13 cellular contexts compared by ENCODE assay signal in genomic region chr5:173303878-173304590, GRCh38. TPM values are rescaled to one million over a fixed set of nuclear protein-coding genes. Genes with fewer than 3 reads are reported as not detected.
A peak's percentile ranks its signal among the peaks of the same experiment; 100 is the strongest.
DNase-seq lines count a peak whose midpoint lies in the region; ATAC-seq and TF ChIP-seq lines count a peak whose summit lies in the region.
"Had no signal": no experiment of that assay in that cellular context is flagged by ENCODE, and none has a peak within 500 bp of the region (broad histone marks: within the 10 kb centered on the region; RNA-seq: fewer than 3 reads in every experiment).

No MANE protein-coding gene starts in this region.

- no peak for TF ChIP-seq POLR2A in breast epithelium (IDR thresholded peaks at IDR 0.05)

- peak overlapping the region in 1 of 2 donors; percentile 20 for H3K27ac ChIP-seq in breast epithelium
- H3K27ac ChIP-seq in CD4-positive, alpha-beta memory T cell (ENCODE audit: low read depth, low read length) = no peak overlapping the region
- H3K27ac ChIP-seq: dorsolateral prefrontal cortex, uterus had no signal

- intact Hi-C loops in MCF 10A (cut with micrococcal nuclease) = no loop called here
- intact Hi-C loops in breast epithelium (cut with DNase I; ENCODE audit: low total_unique reads) = no loop called here
- intact Hi-C loops in CD4-positive, alpha-beta memory T cell (cut with micrococcal nuclease) = no loop called here

- peak; percentile 28 for DNase-seq in MCF 10A (ENCODE audit: unreplicated experiment)
- no peak for DNase-seq in breast epithelium (ENCODE audit: low spot score in 2 of 2)
- no peak for DNase-seq in NT2/D1 (ENCODE audit: low read depth, low spot score)
- DNase-seq in stimulated activated effector memory CD8-positive, alpha-beta T cell treated with anti-CD3 and anti-CD28 coated beads, Interleukin-12 subunit alpha, Interleukin-12 subunit beta, amount 100 ng/mL, for 72 hours (ENCODE audit: low spot score in 2 of 2) = no peak
- no peak for DNase-seq in CD4-positive, alpha-beta memory T cell
- no peak for DNase-seq in putamen (ENCODE audit: low spot score)
- DNase-seq: activated T-cell treated with anti-CD3 and anti-CD28 coated beads for 4 hours, DMS79 treated with DMSO at 0.1 percent for 48 hours, dorsolateral prefrontal cortex, Right ventricle myocardium superior, uterus had no signal

- peaks cover 13% of the 10 kb centered on the region for H3K9me3 Mint-ChIP-seq in MCF 10A (ENCODE audit: unreplicated experiment)
- H3K9me3 Mint-ChIP-seq in stimulated activated effector memory CD8-positive, alpha-beta T cell treated with anti-CD3 and anti-CD28 coated beads, Interleukin-12 subunit alpha, Interleukin-12 subunit beta, amount 100 ng/mL, for 72 hours = peaks cover 6% of the 10 kb centered on the region
- peaks cover 0 to 13% (median 7%) of the 10 kb centered on the region in 8 donors for H3K9me3 Mint-ChIP-seq in CD4-positive, alpha-beta memory T cell

- peaks cover 29% of the 10 kb centered on the region for H3K4me1 Mint-ChIP-seq in MCF 10A (ENCODE audit: insufficient read depth, unreplicated experiment)
- H3K4me1 Mint-ChIP-seq in stimulated activated effector memory CD8-positive, alpha-beta T cell treated with anti-CD3 and anti-CD28 coated beads, Interleukin-12 subunit alpha, Interleukin-12 subunit beta, amount 100 ng/mL, for 72 hours = peaks cover 5% of the 10 kb centered on the region
- H3K4me1 Mint-ChIP-seq in CD4-positive, alpha-beta memory T cell = peaks cover 0 to 2% (median 0%) of the 10 kb centered on the region in 4 donors

- H3K4me3 Mint-ChIP-seq in MCF 10A (ENCODE audit: unreplicated experiment) = no peak overlapping the region
- no peak overlapping the region for H3K4me3 Mint-ChIP-seq in stimulated activated effector memory CD8-positive, alpha-beta T cell treated with anti-CD3 and anti-CD28 coated beads, Interleukin-12 subunit alpha, Interleukin-12 subunit beta, amount 100 ng/mL, for 72 hours
- H3K4me3 Mint-ChIP-seq in CD4-positive, alpha-beta memory T cell = no peak overlapping the region

- no peaks in the 10 kb centered on the region for H3K27me3 ChIP-seq in breast epithelium
- no peaks in the 10 kb centered on the region for H3K27me3 ChIP-seq in NT2/D1 (ENCODE audit: insufficient read depth, insufficient read length)
- H3K27me3 ChIP-seq in iPS-15b (ENCODE audit: control insufficient read depth, insufficient read depth, low read length) = peaks cover 3% of the 10 kb centered on the region
- no peaks in the 10 kb centered on the region for H3K27me3 ChIP-seq in CD4-positive, alpha-beta memory T cell (ENCODE audit: insufficient read depth, low read length)
- H3K27me3 ChIP-seq: dorsolateral prefrontal cortex, uterus had no signal

- H3K4me3 ChIP-seq in breast epithelium (no peak overlapping the region), NT2/D1 (ENCODE audit: insufficient read length, low read depth) (no peak overlapping the region), iPS-15b (ENCODE audit: low read depth, low read length) (peak overlapping the region; percentile 10)
- no peak overlapping the region for H3K4me3 ChIP-seq in CD4-positive, alpha-beta memory T cell (ENCODE audit: low read length in 2 of 2)
- H3K4me3 ChIP-seq: dorsolateral prefrontal cortex, uterus had no signal

- H3K4me1 ChIP-seq in breast epithelium = no peaks in the 10 kb centered on the region
- H3K4me1 ChIP-seq in NT2/D1 (ENCODE audit: insufficient read depth, insufficient read length) = peaks cover 9% of the 10 kb centered on the region
- peaks cover 27% of the 10 kb centered on the region for H3K4me1 ChIP-seq in iPS-15b (ENCODE audit: control insufficient read depth, insufficient read depth, low read length)
- no peaks in the 10 kb centered on the region for H3K4me1 ChIP-seq in CD4-positive, alpha-beta memory T cell (ENCODE audit: insufficient read depth, low read length)
- H3K4me1 ChIP-seq: uterus had no signal

- peak overlapping the region; percentile 44 for H3K9ac ChIP-seq in NT2/D1 (ENCODE audit: insufficient read length, low read depth)
- no peak overlapping the region for H3K9ac ChIP-seq in iPS-15b (ENCODE audit: low read depth, low read length)

- peak; percentile 62 for ATAC-seq in stimulated activated effector memory CD8-positive, alpha-beta T cell treated with anti-CD3 and anti-CD28 coated beads, Interleukin-12 subunit alpha, Interleukin-12 subunit beta, amount 100 ng/mL, for 72 hours
- ATAC-seq in GM21576 (IDR thresholded peaks at IDR 0.05; ENCODE audit: unreplicated experiment) = no peak

- BruUV-seq in MCF 10A (replicated peaks; lab: Mats Ljungman, UMichigan) = no TSS peak

- TF ChIP-seq CTCF in MCF 10A (IDR thresholded peaks at IDR 0.05; ENCODE audit: unreplicated experiment) (no peak), breast epithelium (IDR thresholded peaks at IDR 0.05) (no peak)

- peak overlapping the region; percentile 11 for H3K27ac Mint-ChIP-seq in MCF 10A (ENCODE audit: low read depth, unreplicated experiment)
- H3K27ac Mint-ChIP-seq in stimulated activated effector memory CD8-positive, alpha-beta T cell treated with anti-CD3 and anti-CD28 coated beads, Interleukin-12 subunit alpha, Interleukin-12 subunit beta, amount 100 ng/mL, for 72 hours = no peak overlapping the region
- H3K27ac Mint-ChIP-seq in CD4-positive, alpha-beta memory T cell = no peak overlapping the region

- no peaks in the 10 kb centered on the region for H3K36me3 Mint-ChIP-seq in MCF 10A (ENCODE audit: insufficient read depth, unreplicated experiment)
- H3K36me3 Mint-ChIP-seq in stimulated activated effector memory CD8-positive, alpha-beta T cell treated with anti-CD3 and anti-CD28 coated beads, Interleukin-12 subunit alpha, Interleukin-12 subunit beta, amount 100 ng/mL, for 72 hours = no peaks in the 10 kb centered on the region
- H3K36me3 Mint-ChIP-seq in CD4-positive, alpha-beta memory T cell = no peaks in the 10 kb centered on the region

- H3K36me3 ChIP-seq in breast epithelium = no peaks in the 10 kb centered on the region
- no peaks in the 10 kb centered on the region for H3K36me3 ChIP-seq in NT2/D1 (ENCODE audit: insufficient read depth, insufficient read length, low read length)
- H3K36me3 ChIP-seq in iPS-15b (ENCODE audit: control insufficient read depth, insufficient read depth, low read length) = no peaks in the 10 kb centered on the region
- H3K36me3 ChIP-seq in CD4-positive, alpha-beta memory T cell (ENCODE audit: insufficient read depth, low read length) = no peaks in the 10 kb centered on the region
- H3K36me3 ChIP-seq: uterus had no signal

- CTCF ChIA-PET in MCF 10A (lab: Yijun Ruan, JAX) = interaction anchor here (0.5 to 5.7 kb wide), 7 partner anchors 11 to 1072 kb away, joined by 3 to 75 read pairs (median 5); partner anchors contain the start of gene BOD1
- CTCF ChIA-PET in CD4-positive, alpha-beta memory T cell (lab: Charles Lee; ENCODE audit: partially characterized antibody) = interaction anchor here (4.7 kb wide), 1 partner anchor 10 kb away, joined by 32 read pairs; no protein-coding TSS in a partner anchor

- H3K9me3 ChIP-seq in breast epithelium = peaks cover 0 to 5% of the 10 kb centered on the region in 2 donors
- H3K9me3 ChIP-seq in NT2/D1 (ENCODE audit: insufficient read depth, low read length) = peaks cover 8% of the 10 kb centered on the region
- H3K9me3 ChIP-seq in iPS-15b (ENCODE audit: control insufficient read depth, insufficient read depth, low read length) = no peaks in the 10 kb centered on the region
- H3K9me3 ChIP-seq in CD4-positive, alpha-beta memory T cell (ENCODE audit: control insufficient read depth in 1 of 2, low read length in 2 of 2) = no peaks in the 10 kb centered on the region
- H3K9me3 ChIP-seq: uterus had no signal

- H3K27me3 Mint-ChIP-seq in MCF 10A (ENCODE audit: insufficient read depth, unreplicated experiment) = no peaks in the 10 kb centered on the region
- peaks cover 25% of the 10 kb centered on the region in 2 donors for H3K27me3 Mint-ChIP-seq in CD4-positive, alpha-beta memory T cell

- POLR2A ChIA-PET in MCF 10A (lab: Yijun Ruan, JAX) = interaction anchor here (1.1 to 8.7 kb wide), 4 partner anchors 10 to 269 kb away, joined by 3 to 77 read pairs (median 5); partner anchors contain the start of gene STC2
- POLR2A ChIA-PET in CD4-positive, alpha-beta memory T cell (lab: Charles Lee; ENCODE audit: partially characterized antibody) = no interaction called here

RNA-seq across cellular contexts. Expression of gene STC2, which starts 24.2 kb away (rescaled TPM):
- total RNA-seq in MCF 10A (2022) = 316 and 414 TPM in 2 replicates
- total RNA-seq in breast epithelium = 100 to 1,000 TPM in 2 of 3 donors, 10 to 100 TPM in 1; 12.8 to 502 (median 347) TPM
- total RNA-seq in CD4-positive, alpha-beta memory T cell = not detected
- polyA plus RNA-seq in CD4-positive, alpha-beta memory T cell = not detected

Comparison
In these comparisons a context has a peak if more than half of its experiments do, and no peak if none do; other contexts are left out.
1. RNA of gene STC2, which starts 24.2 kb away (total RNA-seq): 316 to 414 TPM in MCF 10A and 12.8 to 502 TPM in breast epithelium; not detected in CD4-positive, alpha-beta memory T cell; every median in the first group is over 10 times any median in the second.